ENCODE assay signal across 11 cellular contexts in the genomic region with DNA sequence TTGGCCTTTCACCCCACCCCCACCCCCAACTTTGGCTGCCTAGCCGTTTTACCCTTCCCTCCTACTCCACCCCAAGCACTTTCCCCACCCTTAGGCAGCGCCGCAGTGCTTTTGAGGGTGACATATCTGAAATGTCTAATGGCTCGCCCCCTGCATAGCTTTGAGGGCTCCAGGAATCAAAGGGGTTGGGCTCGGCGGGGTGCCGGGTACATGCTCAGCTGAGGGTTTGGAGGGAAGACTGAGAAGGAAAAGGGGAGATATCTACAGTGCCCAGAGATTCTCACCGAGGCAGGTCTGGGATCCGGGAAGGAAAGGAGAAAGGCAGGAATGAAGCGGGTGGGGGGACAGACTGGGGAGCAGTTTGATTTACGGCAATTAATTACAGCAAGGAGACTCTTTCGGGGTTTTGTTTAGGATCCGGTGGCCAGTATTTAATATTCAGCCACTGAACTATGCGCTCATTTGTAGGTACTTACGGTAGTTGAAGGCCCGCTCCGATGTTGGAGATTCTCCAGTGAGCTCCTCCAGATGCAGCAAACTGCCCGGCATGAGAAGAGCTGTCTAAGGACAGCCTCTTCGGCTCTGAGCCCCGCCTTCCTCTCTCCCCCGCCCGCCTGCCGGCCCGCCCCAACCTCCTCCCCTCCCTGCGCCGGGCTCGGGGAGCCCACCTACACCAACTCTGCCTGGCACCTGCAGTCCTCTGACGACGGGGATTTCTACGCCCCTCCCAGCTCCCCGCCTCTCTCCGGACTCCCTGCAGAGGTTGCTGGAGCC. TPM values are rescaled to one million over a fixed set of nuclear protein-coding genes. Genes with fewer than 3 reads are reported as not detected.
A peak's percentile ranks its signal among the peaks of the same experiment; 100 is the strongest.
DNase-seq lines count a peak whose midpoint lies in the region; ATAC-seq and TF ChIP-seq lines count a peak whose summit lies in the region.
"Had no signal": no experiment of that assay in that cellular context is flagged by ENCODE, and none has a peak within 500 bp of the region (broad histone marks: within the 10 kb centered on the region; RNA-seq: fewer than 3 reads in every experiment).

IGSF1 (minus strand) TSS at position 569 of the 774 bp plus-strand sequence. CDS start 2,632 bp downstream, outside the sequence.

- no peaks in the 10 kb centered on the region for H3K36me3 Mint-ChIP-seq in activated naive CD8-positive, alpha-beta T cell
- H3K36me3 Mint-ChIP-seq in activated naive CD8-positive, alpha-beta T cell treated with anti-CD3 and anti-CD28 coated beads, Interleukin-2, amount 50 U/mL, for 24 hours (ENCODE audit: low read depth): no peaks in the 10 kb centered on the region
- H3K36me3 Mint-ChIP-seq in chondrocyte (ENCODE audit: low read depth): no peaks in the 10 kb centered on the region

- no peaks in the 10 kb centered on the region for H3K79me2 ChIP-seq in Karpas-422 (ENCODE audit: low read length)

- no peak for DNase-seq in activated naive CD8-positive, alpha-beta T cell treated with anti-CD3 and anti-CD28 coated beads, Interleukin-2, amount 50 U/mL, for 24 hours
- DNase-seq in chondrocyte (ENCODE audit: low spot score): no peak
- peak; percentile 76 for DNase-seq in medulla oblongata (ENCODE audit: extremely low spot score)
- DNase-seq in vagina (ENCODE audit: extremely low spot score in 2 of 2): no peak
- DNase-seq in Karpas-422: no peak
- DNase-seq: stimulated activated CD4-positive, alpha-beta T cell treated with anti-CD3 and anti-CD28 coated beads, Interleukin-1b, Interleukin-23, amount 100 ng/mL, for 48 hours had no signal

- H3K9me2 ChIP-seq in Karpas-422 (replicated peaks; ENCODE audit: insufficient read depth, low read length): no peaks in the 10 kb centered on the region

- H3K4me3 Mint-ChIP-seq in activated naive CD8-positive, alpha-beta T cell: peak within 1 kb of the TSS; percentile 38
- H3K4me3 Mint-ChIP-seq in activated naive CD8-positive, alpha-beta T cell treated with anti-CD3 and anti-CD28 coated beads, Interleukin-2, amount 50 U/mL, for 24 hours: no peak within 1 kb of the TSS
- peak within 1 kb of the TSS; percentile 70 for H3K4me3 Mint-ChIP-seq in chondrocyte (ENCODE audit: unreplicated experiment)

- no peak within 1 kb of the TSS for H3K27ac Mint-ChIP-seq in activated naive CD8-positive, alpha-beta T cell
- no peak within 1 kb of the TSS for H3K27ac Mint-ChIP-seq in activated naive CD8-positive, alpha-beta T cell treated with anti-CD3 and anti-CD28 coated beads, Interleukin-2, amount 50 U/mL, for 24 hours
- peak within 1 kb of the TSS; percentile 29 for H3K27ac Mint-ChIP-seq in chondrocyte (ENCODE audit: unreplicated experiment)

- no peak for TF ChIP-seq POLR2A in vagina (IDR thresholded peaks at IDR 0.05)

- no peak within 1 kb of the TSS for H2AFZ ChIP-seq in Karpas-422 (ENCODE audit: low read length)

- no peaks in the 10 kb centered on the region for H3K4me1 Mint-ChIP-seq in activated naive CD8-positive, alpha-beta T cell (ENCODE audit: low read depth)
- no peaks in the 10 kb centered on the region for H3K4me1 Mint-ChIP-seq in activated naive CD8-positive, alpha-beta T cell treated with anti-CD3 and anti-CD28 coated beads, Interleukin-2, amount 50 U/mL, for 24 hours
- peaks cover 10% of the 10 kb centered on the region for H3K4me1 Mint-ChIP-seq in chondrocyte (ENCODE audit: low read depth)

- H3K9me3 Mint-ChIP-seq in activated naive CD8-positive, alpha-beta T cell (ENCODE audit: low read depth): no peaks in the 10 kb centered on the region
- no peaks in the 10 kb centered on the region for H3K9me3 Mint-ChIP-seq in activated naive CD8-positive, alpha-beta T cell treated with anti-CD3 and anti-CD28 coated beads, Interleukin-2, amount 50 U/mL, for 24 hours
- no peaks in the 10 kb centered on the region for H3K9me3 Mint-ChIP-seq in chondrocyte (ENCODE audit: low read depth)

- no peaks in the 10 kb centered on the region for H3K36me3 ChIP-seq in vagina
- H3K36me3 ChIP-seq in Karpas-422 (ENCODE audit: insufficient read depth, low read length): no peaks in the 10 kb centered on the region
- H3K36me3 ChIP-seq: BLaER1 treated with 17β-estradiol and CSF1 and Interleukin-3, amounts not matched to agents 10 nM and 100 nM had no signal

- H3K9me3 ChIP-seq in vagina (no peaks in the 10 kb centered on the region), Karpas-422 (ENCODE audit: low read length) (no peaks in the 10 kb centered on the region)
- H3K9me3 ChIP-seq: BLaER1 treated with 17β-estradiol and CSF1 and Interleukin-3, amounts not matched to agents 10 nM and 100 nM had no signal

- H3K9ac ChIP-seq in Karpas-422 (ENCODE audit: low read length): no peak within 1 kb of the TSS
- H3K9ac ChIP-seq: BLaER1 treated with 17β-estradiol and CSF1 and Interleukin-3, amounts not matched to agents 10 nM and 100 nM had no signal

- peaks cover 2% of the 10 kb centered on the region for H3K27me3 Mint-ChIP-seq in activated naive CD8-positive, alpha-beta T cell
- peaks cover 15% of the 10 kb centered on the region for H3K27me3 Mint-ChIP-seq in activated naive CD8-positive, alpha-beta T cell treated with anti-CD3 and anti-CD28 coated beads, Interleukin-2, amount 50 U/mL, for 24 hours
- H3K27me3 Mint-ChIP-seq in chondrocyte (ENCODE audit: low read depth): no peaks in the 10 kb centered on the region

- H4K20me1 ChIP-seq in Karpas-422 (ENCODE audit: insufficient read depth, low read depth, low read length): no peaks in the 10 kb centered on the region
- H4K20me1 ChIP-seq: BLaER1 treated with 17β-estradiol and CSF1 and Interleukin-3, amounts not matched to agents 10 nM and 100 nM had no signal

- H3K27ac ChIP-seq in vagina (no peak within 1 kb of the TSS), Karpas-422 (ENCODE audit: low read length) (no peak within 1 kb of the TSS)
- H3K27ac ChIP-seq: BLaER1 treated with 17β-estradiol and CSF1 and Interleukin-3, amounts not matched to agents 10 nM and 100 nM; HL-60 had no signal

- no peak for ATAC-seq in activated naive CD8-positive, alpha-beta T cell treated with anti-CD3 and anti-CD28 coated beads, Interleukin-2, amount 50 U/mL, for 24 hours
- no peak for ATAC-seq in GM19467 (IDR thresholded peaks at IDR 0.05; ENCODE audit: unreplicated experiment)
- no peak for ATAC-seq in HG03521 (IDR thresholded peaks at IDR 0.05; ENCODE audit: unreplicated experiment)

- TF ChIP-seq CTCF in chondrocyte (IDR thresholded peaks at IDR 0.05): no peak
- TF ChIP-seq CTCF in vagina (IDR thresholded peaks at IDR 0.05): no peak

- intact Hi-C loops in vagina (cut with DNase I): no loop called here

- peak within 1 kb of the TSS; percentile 16 to 36 for H3K4me3 ChIP-seq in vagina
- no peak within 1 kb of the TSS for H3K4me3 ChIP-seq in Karpas-422 (ENCODE audit: low read length)
- H3K4me3 ChIP-seq: BLaER1 treated with 17β-estradiol and CSF1 and Interleukin-3, amounts not matched to agents 10 nM and 100 nM had no signal

- H3K4me1 ChIP-seq in vagina: peaks cover 4% of the 10 kb centered on the region
- no peaks in the 10 kb centered on the region for H3K4me1 ChIP-seq in Karpas-422 (ENCODE audit: low read length)
- H3K4me1 ChIP-seq: BLaER1 treated with 17β-estradiol and CSF1 and Interleukin-3, amounts not matched to agents 10 nM and 100 nM had no signal

- no peak within 1 kb of the TSS for H3K4me2 ChIP-seq in Karpas-422 (ENCODE audit: low read depth, low read length, poor library complexity, severe bottlenecking)
- H3K4me2 ChIP-seq: BLaER1 treated with 17β-estradiol and CSF1 and Interleukin-3, amounts not matched to agents 10 nM and 100 nM had no signal

- H3K27me3 ChIP-seq in vagina (no peaks in the 10 kb centered on the region), Karpas-422 (ENCODE audit: low read length) (no peaks in the 10 kb centered on the region)

RNA-seq across cellular contexts. Expression of gene IGSF1, which starts in this region (rescaled TPM):
- total RNA-seq in chondrocyte (2.8 to 3.9 TPM (median 3.5 TPM) in 3 replicates), vagina (1.2 TPM)
- total RNA-seq in Karpas-422 (2014; rRNA removed; shearing (Covaris generic); ENCODE audit: low replicate concordance): not detected in 2 replicates
